Comparison of ENCODE assay signal across 24 cellular contexts in the genomic region with DNA sequence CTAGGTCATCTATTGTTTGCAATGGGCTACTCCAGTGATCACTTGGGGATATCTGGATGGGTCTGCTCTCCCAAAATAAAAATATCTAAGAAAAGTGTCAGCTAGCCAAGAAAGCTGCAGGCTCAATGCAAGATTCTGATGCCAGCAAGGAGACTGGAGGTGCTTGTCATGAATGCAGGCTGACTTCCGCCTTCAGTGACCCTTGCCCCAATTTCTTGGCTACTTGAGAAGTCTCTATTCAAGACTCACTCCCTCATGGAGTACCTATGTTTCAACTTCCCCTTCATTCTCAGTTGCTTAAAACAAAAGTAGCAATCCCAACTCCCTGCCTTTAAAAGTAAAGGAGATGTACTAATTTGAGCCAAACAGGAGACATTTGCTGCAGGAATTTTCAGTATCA.
DNase-seq lines count a peak whose midpoint lies in the region; ATAC-seq and TF ChIP-seq lines count a peak whose summit lies in the region.
"Had no signal": no experiment of that assay in that cellular context is flagged by ENCODE, and none has a peak within 500 bp of the region (broad histone marks: within the 10 kb centered on the region; RNA-seq: fewer than 3 reads in every experiment).

No MANE protein-coding gene starts in this region.

- 80 to 81% methylated on average over 1 of the region's 1 CpG for WGBS in transverse colon (ENCODE audit: low coverage in 1 of 2), 2 donors

- CTCF ChIA-PET in MCF 10A (lab: Yijun Ruan, JAX): interaction anchor here (0.6 to 0.8 kb wide), 2 partner anchors 183 to 663 kb away, joined by 4 to 5 read pairs; no protein-coding TSS in a partner anchor

- no peak for TF ChIP-seq EP300 in transverse colon (IDR thresholded peaks at IDR 0.05; ENCODE audit: low read depth)

- TF ChIP-seq CTCF in breast epithelium (IDR thresholded peaks at IDR 0.05): no peak
- no peak for TF ChIP-seq CTCF in MCF 10A (IDR thresholded peaks at IDR 0.05; ENCODE audit: unreplicated experiment)
- TF ChIP-seq CTCF in RWPE2 (IDR thresholded peaks at IDR 0.05; ENCODE audit: poor library complexity, severe bottlenecking): no peak
- no peak for TF ChIP-seq CTCF in fibroblast of pulmonary artery (IDR thresholded peaks at IDR 0.05; ENCODE audit: low read length, missing control alignments)
- no peak for TF ChIP-seq CTCF in transverse colon (IDR thresholded peaks at IDR 0.05)
- TF ChIP-seq CTCF in HFFc6 (IDR thresholded peaks at IDR 0.05): no peak

- peaks cover 5% of the 10 kb centered on the region for H3K36me3 Mint-ChIP-seq in MCF 10A (ENCODE audit: insufficient read depth, unreplicated experiment)
- H3K36me3 Mint-ChIP-seq in natural killer cell treated with Interleukin-12 subunit alpha and Interleukin-12 subunit beta and Interleukin-15 and Interleukin-18, amount 100 ng/mL, for 72 hours: peaks cover 16% of the 10 kb centered on the region
- no peaks in the 10 kb centered on the region for H3K36me3 Mint-ChIP-seq in HFFc6 (ENCODE audit: low read depth)
- H3K36me3 Mint-ChIP-seq: activated naive CD4-positive, alpha-beta T cell treated with anti-CD3 and anti-CD28 coated beads, Interleukin-2, amount 50 U/mL, for 24 hours had no signal

- BruUV-seq in MCF 10A (replicated peaks; lab: Mats Ljungman, UMichigan): no TSS peak

- H3K4me3 ChIP-seq in breast epithelium: no peak overlapping the region
- no peak overlapping the region for H3K4me3 ChIP-seq in RWPE2 (ENCODE audit: severe bottlenecking)
- H3K4me3 ChIP-seq in fibroblast of pulmonary artery (replicated peaks; ENCODE audit: low read depth, low read length): no peak overlapping the region
- H3K4me3 ChIP-seq in transverse colon: no peak overlapping the region
- H3K4me3 ChIP-seq: body of pancreas, heart left ventricle had no signal

- POLR2A ChIA-PET in MCF 10A (lab: Yijun Ruan, JAX): no interaction called here

- H3K9me3 ChIP-seq in breast epithelium (no peaks in the 10 kb centered on the region), RWPE2 (ENCODE audit: severe bottlenecking) (no peaks in the 10 kb centered on the region), transverse colon (no peaks in the 10 kb centered on the region)
- H3K9me3 ChIP-seq: body of pancreas, neutrophil had no signal

- no peak for ATAC-seq in RWPE2 (ENCODE audit: low read depth)
- ATAC-seq in natural killer cell treated with Interleukin-12 subunit alpha and Interleukin-12 subunit beta and Interleukin-15 and Interleukin-18, amount 100 ng/mL, for 72 hours: no peak
- ATAC-seq: activated T-cell treated with anti-CD3 and anti-CD28 coated beads, Interleukin-2, amount 50 U/mL, for 4 hours; HCT116 had no signal

- DNase-seq in breast epithelium (ENCODE audit: low spot score in 2 of 2) (no peak), MCF 10A (ENCODE audit: unreplicated experiment) (no peak), RWPE2 (ENCODE audit: low spot score) (no peak), fibroblast of pulmonary artery (ENCODE audit: low read depth) (peak; percentile 7), transverse colon (peak; percentile 14), HFFc6 (no peak), NCI-H446 treated with DMSO at 0.1 percent for 48 hours (lab: John Stamatoyannopoulos, UW) (no peak)
- no peak for DNase-seq in natural killer cell treated with Interleukin-12 subunit alpha and Interleukin-12 subunit beta and Interleukin-15 and Interleukin-18, amount 100 ng/mL, for 72 hours (ENCODE audit: low spot score)
- DNase-seq: activated CD8-positive, alpha-beta memory T cell treated with anti-CD3 and anti-CD28 coated beads for 24 hours; activated T-cell treated with anti-CD3 and anti-CD28 coated beads, Interleukin-2, amount 50 U/mL, for 4 hours; cortex of kidney; heart left ventricle; left ventricle myocardium superior; NCI-H1105 treated with DMSO at 0.1 percent for 48 hours; NCI-H2081 treated with DMSO at 0.1 percent for 48 hours; NCI-H510A; stimulated activated CD8-positive, alpha-beta memory T cell treated with anti-CD3 and anti-CD28 coated beads, Interleukin-4, amount 100 ng/mL, for 48 hours had no signal

- intact Hi-C loops in breast epithelium (cut with DNase I; ENCODE audit: low total_unique reads) (no loop called here), MCF 10A (cut with micrococcal nuclease) (no loop called here), transverse colon (cut with DNase I; ENCODE audit: low total_unique reads) (loop anchor here (10.0 kb wide), 1 partner anchor 1084 kb away; no protein-coding TSS in a partner anchor)

- no peaks in the 10 kb centered on the region for H3K4me1 ChIP-seq in breast epithelium
- H3K4me1 ChIP-seq in RWPE2 (ENCODE audit: insufficient read depth, poor library complexity, severe bottlenecking): no peaks in the 10 kb centered on the region
- peaks cover 0 to 5% (median 0%) of the 10 kb centered on the region in 4 donors for H3K4me1 ChIP-seq in transverse colon
- H3K4me1 ChIP-seq: body of pancreas had no signal

- no peaks in the 10 kb centered on the region for H3K4me1 Mint-ChIP-seq in MCF 10A (ENCODE audit: insufficient read depth, unreplicated experiment)
- H3K4me1 Mint-ChIP-seq in natural killer cell treated with Interleukin-12 subunit alpha and Interleukin-12 subunit beta and Interleukin-15 and Interleukin-18, amount 100 ng/mL, for 72 hours (ENCODE audit: low read depth in 2 of 2): peaks cover 9% of the 10 kb centered on the region in 2 donors
- 0 out of 2 replicates have a peak, but pooled peaks cover 5% of the 10 kb centered on the region for H3K4me1 Mint-ChIP-seq in HFFc6 (ENCODE audit: low read depth)

- no peak overlapping the region for H3K4me3 Mint-ChIP-seq in MCF 10A (ENCODE audit: unreplicated experiment)
- H3K4me3 Mint-ChIP-seq in natural killer cell treated with Interleukin-12 subunit alpha and Interleukin-12 subunit beta and Interleukin-15 and Interleukin-18, amount 100 ng/mL, for 72 hours: no peak overlapping the region
- no peak overlapping the region for H3K4me3 Mint-ChIP-seq in HFFc6
- H3K4me3 Mint-ChIP-seq: activated naive CD4-positive, alpha-beta T cell treated with anti-CD3 and anti-CD28 coated beads, Interleukin-2, amount 50 U/mL, for 24 hours; activated T-cell treated with anti-CD3 and anti-CD28 coated beads, Interleukin-2, amount 50 U/mL, for 4 hours; B cell; T-helper 2 cell treated with Interferon-gamma antibody and Interleukin-4, amounts not matched to agents 5 μg/mL and 100 μg/mL, for 36 hours had no signal

- TF ChIP-seq POLR2A in breast epithelium (IDR thresholded peaks at IDR 0.05): no peak
- no peak for TF ChIP-seq POLR2A in transverse colon (IDR thresholded peaks at IDR 0.05)

- H3K27me3 ChIP-seq in breast epithelium (no peaks in the 10 kb centered on the region), RWPE2 (ENCODE audit: insufficient read depth, poor library complexity, severe bottlenecking) (no peaks in the 10 kb centered on the region), transverse colon (no peaks in the 10 kb centered on the region)
- H3K27me3 ChIP-seq: body of pancreas, heart left ventricle, neutrophil had no signal

- H3K27ac ChIP-seq in breast epithelium (peak overlapping the region; percentile 22 to 25), RWPE2 (ENCODE audit: poor library complexity, severe bottlenecking) (peak overlapping the region; percentile 14), transverse colon (peak overlapping the region in 2 of 4 donors; percentile 30 to 54)
- H3K27ac ChIP-seq: KMS-11 had no signal

- H3K27ac Mint-ChIP-seq in MCF 10A (ENCODE audit: low read depth, unreplicated experiment) (no peak overlapping the region), HFFc6 (no peak overlapping the region)
- no peak overlapping the region for H3K27ac Mint-ChIP-seq in natural killer cell treated with Interleukin-12 subunit alpha and Interleukin-12 subunit beta and Interleukin-15 and Interleukin-18, amount 100 ng/mL, for 72 hours
- H3K27ac Mint-ChIP-seq: activated naive CD4-positive, alpha-beta T cell treated with anti-CD3 and anti-CD28 coated beads, Interleukin-2, amount 50 U/mL, for 24 hours; B cell; T-helper 2 cell treated with Interferon-gamma antibody and Interleukin-4, amounts not matched to agents 5 μg/mL and 100 μg/mL, for 36 hours had no signal

- H3K36me3 ChIP-seq in breast epithelium (no peaks in the 10 kb centered on the region), RWPE2 (ENCODE audit: low read depth) (no peaks in the 10 kb centered on the region), transverse colon (no peaks in the 10 kb centered on the region)
- H3K36me3 ChIP-seq: heart left ventricle, neutrophil had no signal

- H3K27me3 Mint-ChIP-seq in MCF 10A (ENCODE audit: insufficient read depth, unreplicated experiment) (no peaks in the 10 kb centered on the region), HFFc6 (ENCODE audit: insufficient read depth) (peaks cover 2% of the 10 kb centered on the region; the same call in 1 of the 2 replicates)
- H3K27me3 Mint-ChIP-seq in natural killer cell treated with Interleukin-12 subunit alpha and Interleukin-12 subunit beta and Interleukin-15 and Interleukin-18, amount 100 ng/mL, for 72 hours: peaks cover 0 to 8% of the 10 kb centered on the region in 2 donors

- in situ Hi-C loops in transverse colon (cut with MboI; ENCODE audit: low pct_ligation_motif_present in 1 of 4, low pct_unique_long_range_greater_than_20kb in 1 of 4, low sequenced_read_pairs in 3 of 4): no loop called here

- H3K9me3 Mint-ChIP-seq in MCF 10A (ENCODE audit: unreplicated experiment) (no peaks in the 10 kb centered on the region), HFFc6 (peaks cover 22% of the 10 kb centered on the region)
- H3K9me3 Mint-ChIP-seq in natural killer cell treated with Interleukin-12 subunit alpha and Interleukin-12 subunit beta and Interleukin-15 and Interleukin-18, amount 100 ng/mL, for 72 hours: peaks cover 10% of the 10 kb centered on the region
- H3K9me3 Mint-ChIP-seq: activated naive CD4-positive, alpha-beta T cell treated with anti-CD3 and anti-CD28 coated beads, Interleukin-2, amount 50 U/mL, for 24 hours; T-helper 2 cell treated with Interferon-gamma antibody and Interleukin-4, amounts not matched to agents 5 μg/mL and 100 μg/mL, for 36 hours had no signal

Comparison
In these comparisons a context has a peak if more than half of its experiments do, and no peak if none do; other contexts are left out.
1. DNase-seq: peak in fibroblast of pulmonary artery (single experiment) and transverse colon (single experiment); none in breast epithelium (0 of 2), MCF 10A (single experiment), RWPE2 (single experiment), natural killer cell treated with Interleukin-12 subunit alpha and Interleukin-12 subunit beta and Interleukin-15 and Interleukin-18, amount 100 ng/mL, for 72 hours (single experiment), HFFc6 (single experiment) and NCI-H446 treated with DMSO at 0.1 percent for 48 hours (single experiment).